In genomic region chr19:19580417-19580816, GRCh38 we compare ENCODE assay signal across 20 cellular contexts. TPM values are rescaled to one million over a fixed set of nuclear protein-coding genes. Genes with fewer than 3 reads are reported as not detected.
DNase-seq lines count a peak whose midpoint lies in the region; ATAC-seq, FAIRE-seq and TF ChIP-seq lines count a peak whose summit lies in the region.
"Had no signal": no experiment of that assay in that cellular context is flagged by ENCODE, and none has a peak within 500 bp of the region (broad histone marks: within the 10 kb centered on the region; RNA-seq: fewer than 3 reads in every experiment).

No MANE protein-coding gene starts in this region.

- peak overlapping the region in 1 of 2 donors; percentile 38 for H3K9ac ChIP-seq in colonic mucosa (ENCODE audit: low read depth in 2 of 2, low read length in 2 of 2)

- TF ChIP-seq CTCF in CD8-positive, alpha-beta T cell (IDR thresholded peaks at IDR 0.05), result no peak
- TF ChIP-seq CTCF in colonic mucosa (IDR thresholded peaks at IDR 0.05) (no peak), glutamatergic neuron (IDR thresholded peaks at IDR 0.05; ENCODE audit: partially characterized antibody, unreplicated experiment) (no peak), Peyer's patch (IDR thresholded peaks at IDR 0.05) (no peak)

- H3K9me3 ChIP-seq in CD8-positive, alpha-beta T cell (ENCODE audit: low read length), result no peaks in the 10 kb centered on the region
- H3K9me3 ChIP-seq in colonic mucosa (no peaks in the 10 kb centered on the region), small intestine (ENCODE audit: control insufficient read depth, low read depth) (no peaks in the 10 kb centered on the region), Peyer's patch (no peaks in the 10 kb centered on the region)
- H3K9me3 ChIP-seq: A549, Caco-2 had no signal

- no peak for DNase-seq in activated CD8-positive, alpha-beta memory T cell treated with anti-CD3 and anti-CD28 coated beads, Interleukin-2, amount 10 ng/mL, durations not matched to agents 7 days and 5 days
- no peak for DNase-seq in activated CD8-positive, alpha-beta memory T cell treated with anti-CD3 and anti-CD28 coated beads, Interleukin-2, amount 50 U/mL, for 4 hours
- no peak for DNase-seq in CD8-positive, alpha-beta T cell
- DNase-seq in colonic mucosa, result peak; percentile 47
- DNase-seq in small intestine, result peak; percentile 88
- no peak for DNase-seq in glutamatergic neuron
- DNase-seq in Peyer's patch, result no peak
- DNase-seq in 8988T, result no peak
- DNase-seq: Caco-2, DMS 273 treated with DMSO at 0.1 percent for 48 hours, DMS79 treated with DMSO at 0.1 percent for 48 hours, H7, NCI-H1694 treated with DMSO at 0.1 percent for 48 hours, NCI-H2081 treated with DMSO at 0.1 percent for 48 hours, NCI-H446, NCI-H526 had no signal

- peaks cover 29% of the 10 kb centered on the region for H3K4me1 Mint-ChIP-seq in activated CD8-positive, alpha-beta memory T cell treated with anti-CD3 and anti-CD28 coated beads, Interleukin-2, amount 10 ng/mL, durations not matched to agents 7 days and 5 days
- peaks cover 14% of the 10 kb centered on the region for H3K4me1 Mint-ChIP-seq in CD8-positive, alpha-beta T cell (ENCODE audit: low read depth)
- peaks cover 31% of the 10 kb centered on the region for H3K4me1 Mint-ChIP-seq in glutamatergic neuron (ENCODE audit: low read depth, unreplicated experiment)
- H3K4me1 Mint-ChIP-seq: B cell, IgD-negative memory B cell had no signal

- intact Hi-C loops in CD8-positive, alpha-beta T cell (cut with DNase I, micrococcal nuclease), result no loop called here
- intact Hi-C loops in colonic mucosa (cut with DNase I), result no loop called here

- POLR2A ChIA-PET in CD8-positive, alpha-beta T cell (lab: Charles Lee), result no interaction called here

- H3K27me3 ChIP-seq in CD8-positive, alpha-beta T cell (ENCODE audit: insufficient read depth, low read length), result no peaks in the 10 kb centered on the region
- H3K27me3 ChIP-seq in colonic mucosa, result no peaks in the 10 kb centered on the region
- no peaks in the 10 kb centered on the region for H3K27me3 ChIP-seq in small intestine (ENCODE audit: control insufficient read depth in 2 of 2, insufficient read depth in 2 of 2, low read length in 2 of 2)
- no peaks in the 10 kb centered on the region for H3K27me3 ChIP-seq in Peyer's patch

- H3K27me3 Mint-ChIP-seq in activated CD8-positive, alpha-beta memory T cell treated with anti-CD3 and anti-CD28 coated beads, Interleukin-2, amount 10 ng/mL, durations not matched to agents 7 days and 5 days, result no peaks in the 10 kb centered on the region
- no peaks in the 10 kb centered on the region for H3K27me3 Mint-ChIP-seq in CD8-positive, alpha-beta T cell (ENCODE audit: low read depth)
- peaks cover 17% of the 10 kb centered on the region for H3K27me3 Mint-ChIP-seq in glutamatergic neuron (ENCODE audit: unreplicated experiment)
- H3K27me3 Mint-ChIP-seq: B cell, IgD-negative memory B cell had no signal

- 9 to 63% (median 63%) methylated on average over 4 of the region's 4 CpGs for WGBS in small intestine, 3 donors

- no peak for TF ChIP-seq POLR2A in Peyer's patch (IDR thresholded peaks at IDR 0.05)

- no peaks in the 10 kb centered on the region for H3K9me3 Mint-ChIP-seq in activated CD8-positive, alpha-beta memory T cell treated with anti-CD3 and anti-CD28 coated beads, Interleukin-2, amount 10 ng/mL, durations not matched to agents 7 days and 5 days (ENCODE audit: low read depth)
- no peaks in the 10 kb centered on the region for H3K9me3 Mint-ChIP-seq in CD8-positive, alpha-beta T cell
- H3K9me3 Mint-ChIP-seq in glutamatergic neuron (ENCODE audit: unreplicated experiment), result peaks cover 19% of the 10 kb centered on the region
- H3K9me3 Mint-ChIP-seq: IgD-negative memory B cell had no signal

- no peak for ATAC-seq in activated CD8-positive, alpha-beta memory T cell treated with anti-CD3 and anti-CD28 coated beads, Interleukin-2, amount 10 ng/mL, durations not matched to agents 7 days and 5 days
- ATAC-seq in CD8-positive, alpha-beta T cell, result no peak
- ATAC-seq: A549, Right ventricle myocardium inferior had no signal

- no peak overlapping the region for H3K4me3 ChIP-seq in CD8-positive, alpha-beta T cell (ENCODE audit: low read depth, low read length)
- H3K4me3 ChIP-seq in colonic mucosa (no peak overlapping the region), small intestine (ENCODE audit: low read depth in 1 of 2, low read length in 2 of 2) (no peak overlapping the region), Peyer's patch (no peak overlapping the region)
- H3K4me3 ChIP-seq: A549 had no signal

- CTCF ChIA-PET in activated CD8-positive, alpha-beta memory T cell treated with anti-CD3 and anti-CD28 coated beads, Interleukin-2, amount 10 ng/mL, durations not matched to agents 7 days and 5 days (lab: Charles Lee), result interaction anchor here (0.9 to 1.5 kb wide), 4 partner anchors 26 to 64 kb away, joined by 3 to 5 read pairs (median 3); no protein-coding TSS in a partner anchor
- CTCF ChIA-PET in CD8-positive, alpha-beta T cell (lab: Charles Lee), result no interaction called here

- FAIRE-seq in small intestine (lab: Jason Lieb, UNC), result no peak
- FAIRE-seq: A549 had no signal

- H3K4me3 Mint-ChIP-seq in activated CD8-positive, alpha-beta memory T cell treated with anti-CD3 and anti-CD28 coated beads, Interleukin-2, amount 10 ng/mL, durations not matched to agents 7 days and 5 days, result no peak overlapping the region
- no peak overlapping the region for H3K4me3 Mint-ChIP-seq in CD8-positive, alpha-beta T cell
- no peak overlapping the region for H3K4me3 Mint-ChIP-seq in glutamatergic neuron (ENCODE audit: unreplicated experiment)
- H3K4me3 Mint-ChIP-seq: B cell had no signal

- no peak overlapping the region for H3K27ac ChIP-seq in CD8-positive, alpha-beta T cell (ENCODE audit: low read depth, low read length)
- H3K27ac ChIP-seq in colonic mucosa (peak overlapping the region; percentile 50), small intestine (ENCODE audit: low read depth in 1 of 2, low read length in 1 of 2) (peak overlapping the region; percentile 42 to 61), Peyer's patch (peak overlapping the region in 2 of 4 donors; percentile 44 to 72)
- H3K27ac ChIP-seq: A549 had no signal

- peaks cover 13% of the 10 kb centered on the region for H3K36me3 Mint-ChIP-seq in activated CD8-positive, alpha-beta memory T cell treated with anti-CD3 and anti-CD28 coated beads, Interleukin-2, amount 10 ng/mL, durations not matched to agents 7 days and 5 days
- H3K36me3 Mint-ChIP-seq in CD8-positive, alpha-beta T cell, result peaks cover 12% of the 10 kb centered on the region
- H3K36me3 Mint-ChIP-seq in glutamatergic neuron (ENCODE audit: unreplicated experiment), result no peaks in the 10 kb centered on the region

- no peaks in the 10 kb centered on the region for H3K36me3 ChIP-seq in CD8-positive, alpha-beta T cell (ENCODE audit: insufficient read depth, low read length)
- no peaks in the 10 kb centered on the region for H3K36me3 ChIP-seq in colonic mucosa
- H3K36me3 ChIP-seq in small intestine (ENCODE audit: control insufficient read depth in 2 of 2, insufficient read depth in 2 of 2, low read length in 2 of 2), result no peaks in the 10 kb centered on the region
- H3K36me3 ChIP-seq in Peyer's patch, result no peaks in the 10 kb centered on the region

- peak overlapping the region; percentile 15 for H3K27ac Mint-ChIP-seq in activated CD8-positive, alpha-beta memory T cell treated with anti-CD3 and anti-CD28 coated beads, Interleukin-2, amount 10 ng/mL, durations not matched to agents 7 days and 5 days
- H3K27ac Mint-ChIP-seq in CD8-positive, alpha-beta T cell, result peak overlapping the region; percentile 45
- H3K27ac Mint-ChIP-seq in glutamatergic neuron (ENCODE audit: unreplicated experiment), result no peak overlapping the region
- H3K27ac Mint-ChIP-seq: B cell, IgD-negative memory B cell had no signal

- H3K4me1 ChIP-seq in CD8-positive, alpha-beta T cell (ENCODE audit: insufficient read depth, low read length), result peaks cover 5% of the 10 kb centered on the region
- no peaks in the 10 kb centered on the region for H3K4me1 ChIP-seq in colonic mucosa
- peaks cover 4 to 7% of the 10 kb centered on the region in 2 donors for H3K4me1 ChIP-seq in small intestine (ENCODE audit: control insufficient read depth in 2 of 2, insufficient read depth in 1 of 2, low read depth in 1 of 2, low read length in 1 of 2)
- peaks cover 0 to 7% (median 0%) of the 10 kb centered on the region in 4 donors for H3K4me1 ChIP-seq in Peyer's patch
- H3K4me1 ChIP-seq: A549, Caco-2 had no signal

RNA-seq across cellular contexts. Expression of gene PBX4, which starts 38.1 kb away (rescaled TPM):
- 10 to 100 TPM; 39.9 to 62.3 TPM for total RNA-seq in activated CD8-positive, alpha-beta memory T cell treated with anti-CD3 and anti-CD28 coated beads, Interleukin-2, amount 10 ng/mL, durations not matched to agents 7 days and 5 days
- total RNA-seq in CD8-positive, alpha-beta T cell, result 10 to 100 TPM; 44.4 to 48.8 TPM
- total RNA-seq in colonic mucosa (1 to 10 TPM; 2.3 to 4.9 TPM), glutamatergic neuron (ENCODE audit: unreplicated experiment) (56.1 TPM), Peyer's patch (10 to 100 TPM in 3 of 4 donors, 1 to 10 TPM in 1; 6.8 to 23.1 (median 14.1) TPM)
- polyA plus RNA-seq in small intestine, result 1 to 10 TPM in 2 of 3 donors, under 1 TPM in 1; 0.89 to 2.5 (median 1.9) TPM
- total RNA-seq: Right ventricle myocardium inferior had no signal

RNA-seq across cellular contexts. Expression of gene CILP2, which starts 42.4 kb away (rescaled TPM):
- under 1 TPM; 0.12 to 0.15 TPM for total RNA-seq in activated CD8-positive, alpha-beta memory T cell treated with anti-CD3 and anti-CD28 coated beads, Interleukin-2, amount 10 ng/mL, durations not matched to agents 7 days and 5 days
- total RNA-seq in CD8-positive, alpha-beta T cell, result under 1 TPM; 0.71 to 0.81 TPM
- total RNA-seq in colonic mucosa (under 1 TPM; 0.05 to 0.35 TPM), glutamatergic neuron (ENCODE audit: unreplicated experiment) (40.9 TPM), Peyer's patch (not detected)
- under 1 TPM in 1 of 3 donors, not detected in 2; 0.09 TPM for polyA plus RNA-seq in small intestine
- polyA plus RNA-seq: IgD-negative memory B cell had no signal

RNA-seq across cellular contexts. Expression of gene LPAR2, which starts 47.6 kb away (rescaled TPM):
- total RNA-seq in activated CD8-positive, alpha-beta memory T cell treated with anti-CD3 and anti-CD28 coated beads, Interleukin-2, amount 10 ng/mL, durations not matched to agents 7 days and 5 days, result 10 to 100 TPM; 39.4 to 46.1 TPM
- total RNA-seq in CD8-positive, alpha-beta T cell, result 10 to 100 TPM; 63.8 to 67.4 TPM
- total RNA-seq in colonic mucosa (10 to 100 TPM; 16.6 to 22.6 TPM), glutamatergic neuron (ENCODE audit: unreplicated experiment) (364 TPM), Peyer's patch (10 to 100 TPM; 14.9 to 44.2 (median 34.6) TPM)
- polyA plus RNA-seq in small intestine, result 10 to 100 TPM; 10.7 to 21.6 (median 13.1) TPM

RNA-seq across cellular contexts. Expression of gene YJEFN3, which starts 51.7 kb away (rescaled TPM):
- 1 to 10 TPM; 7.4 to 9.9 TPM for total RNA-seq in activated CD8-positive, alpha-beta memory T cell treated with anti-CD3 and anti-CD28 coated beads, Interleukin-2, amount 10 ng/mL, durations not matched to agents 7 days and 5 days
- 1 to 10 TPM; 3.4 to 4.3 TPM for total RNA-seq in CD8-positive, alpha-beta T cell
- total RNA-seq in colonic mucosa (10 to 100 TPM in 1 of 2 donors, 1 to 10 TPM in 1; 1.9 to 17.3 TPM), glutamatergic neuron (ENCODE audit: unreplicated experiment) (21.6 TPM), Peyer's patch (1 to 10 TPM; 4.4 to 9.9 (median 5.6) TPM)
- 10 to 100 TPM; 11.2 to 44.1 (median 23.8) TPM for polyA plus RNA-seq in small intestine
- polyA plus RNA-seq: IgD-negative memory B cell had no signal

Comparison
In these comparisons a context has a peak if more than half of its experiments do, and no peak if none do; other contexts are left out.
1. DNase-seq: peak in colonic mucosa (single experiment) and small intestine (single experiment); none in activated CD8-positive, alpha-beta memory T cell treated with anti-CD3 and anti-CD28 coated beads, Interleukin-2, amount 10 ng/mL, durations not matched to agents 7 days and 5 days (single experiment), activated CD8-positive, alpha-beta memory T cell treated with anti-CD3 and anti-CD28 coated beads, Interleukin-2, amount 50 U/mL, for 4 hours (single experiment), CD8-positive, alpha-beta T cell (0 of 7), glutamatergic neuron (single experiment), Peyer's patch (0 of 3) and 8988T (single experiment).
2. RNA of gene CILP2, which starts 42.4 kb away (total RNA-seq): 40.9 TPM in glutamatergic neuron (single experiment); 0.71 to 0.81 TPM in CD8-positive, alpha-beta T cell, 0.05 to 0.35 TPM in colonic mucosa, 0.12 to 0.15 TPM in activated CD8-positive, alpha-beta memory T cell treated with anti-CD3 and anti-CD28 coated beads, Interleukin-2, amount 10 ng/mL, durations not matched to agents 7 days and 5 days and not detected in Peyer's patch; every median in the first group is over 10 times any median in the second.